11 cellular contexts compared by ENCODE assay signal in genomic region chr4:2786794-2787229, GRCh38. TPM values are rescaled to one million over a fixed set of nuclear protein-coding genes. Genes with fewer than 3 reads are reported as not detected.
A peak's percentile ranks its signal among the peaks of the same experiment; 100 is the strongest.
DNase-seq lines count a peak whose midpoint lies in the region; ATAC-seq and TF ChIP-seq lines count a peak whose summit lies in the region.
"Had no signal": no experiment of that assay in that cellular context is flagged by ENCODE, and none has a peak within 500 bp of the region (broad histone marks: within the 10 kb centered on the region; RNA-seq: fewer than 3 reads in every experiment).

No MANE protein-coding gene starts in this region.

- H3K9me3 Mint-ChIP-seq in T-helper 2 cell treated with Interferon-gamma antibody and Interleukin-4, amounts not matched to agents 5 μg/mL and 100 μg/mL, for 36 hours = peaks cover 16% of the 10 kb centered on the region
- peaks cover 17% of the 10 kb centered on the region for H3K9me3 Mint-ChIP-seq in activated naive CD8-positive, alpha-beta T cell treated with anti-CD3 and anti-CD28 coated beads for 36 hours

- in situ Hi-C loops in gastrocnemius medialis (cut with MboI; ENCODE audit: low sequenced_read_pairs in 4 of 4) = no loop called here

- peak overlapping the region; percentile 18 for H3K4me3 Mint-ChIP-seq in T-helper 2 cell treated with Interferon-gamma antibody and Interleukin-4, amounts not matched to agents 5 μg/mL and 100 μg/mL, for 36 hours
- H3K4me3 Mint-ChIP-seq in activated naive CD8-positive, alpha-beta T cell treated with anti-CD3 and anti-CD28 coated beads for 36 hours = peak overlapping the region; percentile 50
- H3K4me3 Mint-ChIP-seq: neural progenitor cell had no signal

- H3K27ac Mint-ChIP-seq in T-helper 2 cell treated with Interferon-gamma antibody and Interleukin-4, amounts not matched to agents 5 μg/mL and 100 μg/mL, for 36 hours = peak overlapping the region; percentile 69
- H3K27ac Mint-ChIP-seq in activated naive CD8-positive, alpha-beta T cell treated with anti-CD3 and anti-CD28 coated beads for 36 hours = peak overlapping the region; percentile 97
- H3K27ac Mint-ChIP-seq: neural progenitor cell had no signal

- peaks cover 11% of the 10 kb centered on the region for H3K27me3 Mint-ChIP-seq in T-helper 2 cell treated with Interferon-gamma antibody and Interleukin-4, amounts not matched to agents 5 μg/mL and 100 μg/mL, for 36 hours (ENCODE audit: low read depth)
- H3K27me3 Mint-ChIP-seq in activated naive CD8-positive, alpha-beta T cell treated with anti-CD3 and anti-CD28 coated beads for 36 hours = no peaks in the 10 kb centered on the region

- H3K36me3 ChIP-seq in gastrocnemius medialis (no peaks in the 10 kb centered on the region), adrenal gland (replicated peaks in 1 of 2) (no peaks in the 10 kb centered on the region)
- H3K36me3 ChIP-seq: neural progenitor cell, thyroid gland had no signal

- TF ChIP-seq CTCF in gastrocnemius medialis (IDR thresholded peaks at IDR 0.05 in 4 of 5, conservative IDR thresholded peaks at IDR 0.05 in 1 of 5) (no peak), adrenal gland (IDR thresholded peaks at IDR 0.05) (no peak)

- no peak for DNase-seq in T-helper 2 cell treated with Interferon-gamma antibody and Interleukin-4, amounts not matched to agents 5 μg/mL and 100 μg/mL, for 36 hours (ENCODE audit: low spot score)
- no peak for DNase-seq in T-helper 2 cell
- DNase-seq in activated naive CD8-positive, alpha-beta T cell treated with anti-CD3 and anti-CD28 coated beads for 36 hours = no peak
- DNase-seq in gastrocnemius medialis = no peak
- no peak for DNase-seq in RKO (ENCODE audit: low spot score)
- no peak for DNase-seq in adrenal gland
- DNase-seq: NCI-H69 had no signal

- H3K9me3 ChIP-seq in gastrocnemius medialis = no peaks in the 10 kb centered on the region
- H3K9me3 ChIP-seq in adrenal gland (replicated peaks in 1 of 3) = no peaks in the 10 kb centered on the region
- H3K9me3 ChIP-seq: thyroid gland had no signal

- peaks cover 11 to 20% of the 10 kb centered on the region in 2 donors for H3K4me1 ChIP-seq in gastrocnemius medialis
- H3K4me1 ChIP-seq in adrenal gland (replicated peaks in 1 of 2) = peaks cover 0 to 17% of the 10 kb centered on the region in 2 donors
- H3K4me1 ChIP-seq: neural progenitor cell had no signal

- WGBS in adrenal gland, 4 donors = 84 to 91% (median 85%) methylated on average over 5 to 9 of the region's 9 CpGs

- TF ChIP-seq POLR2A in gastrocnemius medialis (IDR thresholded peaks at IDR 0.05) = no peak
- no peak for TF ChIP-seq POLR2A in adrenal gland (IDR thresholded peaks at IDR 0.05)

- H3K36me3 Mint-ChIP-seq in T-helper 2 cell treated with Interferon-gamma antibody and Interleukin-4, amounts not matched to agents 5 μg/mL and 100 μg/mL, for 36 hours (ENCODE audit: low read depth) = peaks cover 2% of the 10 kb centered on the region
- peaks cover 11% of the 10 kb centered on the region for H3K36me3 Mint-ChIP-seq in activated naive CD8-positive, alpha-beta T cell treated with anti-CD3 and anti-CD28 coated beads for 36 hours
- H3K36me3 Mint-ChIP-seq: neural progenitor cell had no signal

- H3K27me3 ChIP-seq in gastrocnemius medialis (no peaks in the 10 kb centered on the region), adrenal gland (no peaks in the 10 kb centered on the region)
- H3K27me3 ChIP-seq: neural progenitor cell, thyroid gland had no signal

- peaks cover 22% of the 10 kb centered on the region for H3K4me1 Mint-ChIP-seq in T-helper 2 cell treated with Interferon-gamma antibody and Interleukin-4, amounts not matched to agents 5 μg/mL and 100 μg/mL, for 36 hours (ENCODE audit: low read depth)
- H3K4me1 Mint-ChIP-seq in activated naive CD8-positive, alpha-beta T cell treated with anti-CD3 and anti-CD28 coated beads for 36 hours = peaks cover 42% of the 10 kb centered on the region

- no peak overlapping the region for H3K4me3 ChIP-seq in gastrocnemius medialis
- H3K4me3 ChIP-seq in adrenal gland = no peak overlapping the region
- H3K4me3 ChIP-seq: neural progenitor cell, thyroid gland had no signal

- intact Hi-C loops in gastrocnemius medialis (cut with DNase I; ENCODE audit: low total_unique reads) (no loop called here), adrenal gland (cut with DNase I) (no loop called here)

- peak; percentile 3 for ATAC-seq in HG03108 (IDR thresholded peaks at IDR 0.05; ENCODE audit: unreplicated experiment)
- ATAC-seq in gastrocnemius medialis = no peak
- no peak for ATAC-seq in HG02571 (IDR thresholded peaks at IDR 0.05; ENCODE audit: unreplicated experiment)

- H3K27ac ChIP-seq in gastrocnemius medialis (peak overlapping the region; percentile 34 to 69 (median 56)), adrenal gland (peak overlapping the region in 1 of 5 donors; percentile 77)
- H3K27ac ChIP-seq: neural progenitor cell, thyroid gland had no signal

RNA-seq across cellular contexts. Expression of gene SH3BP2, which starts 6.1 kb away (rescaled TPM):
- total RNA-seq in activated naive CD8-positive, alpha-beta T cell treated with anti-CD3 and anti-CD28 coated beads for 36 hours = 10 to 100 TPM; 72.2 to 74.1 TPM
- 10 to 100 TPM in 3 of 4 donors, 1 to 10 TPM in 1; 4.8 to 21.5 (median 12.0) TPM for total RNA-seq in gastrocnemius medialis
- total RNA-seq in adrenal gland = 10 to 100 TPM; 10.8 to 81.2 (median 40.3) TPM
- polyA plus RNA-seq in adrenal gland = 100 to 1,000 TPM in 1 of 3 donors, 10 to 100 TPM in 1, 1 to 10 TPM in 1; 7.7 to 160 (median 35.2) TPM

RNA-seq across cellular contexts. Expression of gene TNIP2, which starts 30.7 kb away (rescaled TPM):
- 10 to 100 TPM; 50.0 to 50.3 TPM for total RNA-seq in activated naive CD8-positive, alpha-beta T cell treated with anti-CD3 and anti-CD28 coated beads for 36 hours
- total RNA-seq in gastrocnemius medialis (10 to 100 TPM; 36.1 to 81.9 (median 66.5) TPM), adrenal gland (10 to 100 TPM; 19.2 to 57.7 (median 35.7) TPM)
- polyA plus RNA-seq in adrenal gland = 10 to 100 TPM in 2 of 3 donors, 1 to 10 TPM in 1; 7.8 to 41.8 (median 38.3) TPM

RNA-seq across cellular contexts. Expression of gene ADD1, which starts 56.8 kb away (rescaled TPM):
- total RNA-seq in activated naive CD8-positive, alpha-beta T cell treated with anti-CD3 and anti-CD28 coated beads for 36 hours = 100 to 1,000 TPM; 136 TPM
- total RNA-seq in gastrocnemius medialis = 100 to 1,000 TPM; 144 to 255 (median 178) TPM
- total RNA-seq in adrenal gland = 100 to 1,000 TPM; 176 to 290 (median 241) TPM
- 100 to 1,000 TPM; 134 to 468 (median 338) TPM for polyA plus RNA-seq in adrenal gland
